In the genomic region with DNA sequence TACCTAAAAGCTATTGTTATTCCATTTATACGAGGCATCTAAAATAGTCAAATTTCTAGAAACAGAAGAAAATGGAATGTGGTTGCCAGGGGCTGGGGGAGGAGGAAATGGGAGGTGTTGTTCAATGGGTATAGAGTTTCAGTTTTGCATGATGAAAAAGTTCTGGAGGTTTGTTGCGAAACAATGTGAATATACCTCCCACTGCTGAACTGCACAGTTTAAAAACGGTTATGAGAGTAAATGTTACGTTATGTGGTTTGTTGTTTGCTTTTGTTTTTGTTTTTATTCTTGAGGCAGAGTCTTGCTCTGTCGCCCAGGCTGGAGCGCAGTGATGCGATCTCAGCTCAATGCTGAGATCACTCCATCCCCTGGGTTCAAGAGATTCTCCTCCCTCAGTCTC, we compare ENCODE assay signal across 15 cellular contexts.
DNase-seq lines count a peak whose midpoint lies in the region; ATAC-seq lines count a peak whose summit lies in the region.
"Had no signal": no experiment of that assay in that cellular context is flagged by ENCODE, and none has a peak within 500 bp of the region (broad histone marks: within the 10 kb centered on the region; RNA-seq: fewer than 3 reads in every experiment).

No MANE protein-coding gene starts in this region.

- peak; percentile 10 for DNase-seq in NCI-H2107 treated with DMSO at 0.1 percent for 48 hours (lab: John Stamatoyannopoulos, UW; ENCODE audit: unreplicated experiment)
- DNase-seq in NCI-H2107 (lab: John Stamatoyannopoulos, UW), result no peak
- peak; percentile 18 for DNase-seq in SIG-M5 (lab: John Stamatoyannopoulos, UW)
- peak; percentile 4 for DNase-seq in fibroblast of the conjunctiva (ENCODE audit: low read depth)
- DNase-seq in AG08396 (ENCODE audit: low spot score), result no peak
- DNase-seq in amygdala (lab: John Stamatoyannopoulos, UW), result no peak
- no peak for DNase-seq in AG20443 (ENCODE audit: low spot score)
- DNase-seq: activated gamma-delta T cell, gastrocnemius medialis, kidney glomerular epithelial cell, naive B cell, NCI-H446 treated with DMSO at 0.1 percent for 48 hours, SHP77 treated with DMSO at 0.1 percent for 48 hours had no signal

- peak; percentile 42 for ATAC-seq in HG02884 (IDR thresholded peaks at IDR 0.05; ENCODE audit: unreplicated experiment)
- ATAC-seq: gastrocnemius medialis, WTC11 had no signal

Comparison
In these comparisons a context has a peak if more than half of its experiments do, and no peak if none do; other contexts are left out.
1. DNase-seq: peak in NCI-H2107 treated with DMSO at 0.1 percent for 48 hours (single experiment), SIG-M5 (single experiment) and fibroblast of the conjunctiva (single experiment); none in NCI-H2107 (single experiment), AG08396 (single experiment), amygdala (0 of 56) and AG20443 (single experiment).